ENCODE assay signal across 8 cellular contexts in the genomic region with DNA sequence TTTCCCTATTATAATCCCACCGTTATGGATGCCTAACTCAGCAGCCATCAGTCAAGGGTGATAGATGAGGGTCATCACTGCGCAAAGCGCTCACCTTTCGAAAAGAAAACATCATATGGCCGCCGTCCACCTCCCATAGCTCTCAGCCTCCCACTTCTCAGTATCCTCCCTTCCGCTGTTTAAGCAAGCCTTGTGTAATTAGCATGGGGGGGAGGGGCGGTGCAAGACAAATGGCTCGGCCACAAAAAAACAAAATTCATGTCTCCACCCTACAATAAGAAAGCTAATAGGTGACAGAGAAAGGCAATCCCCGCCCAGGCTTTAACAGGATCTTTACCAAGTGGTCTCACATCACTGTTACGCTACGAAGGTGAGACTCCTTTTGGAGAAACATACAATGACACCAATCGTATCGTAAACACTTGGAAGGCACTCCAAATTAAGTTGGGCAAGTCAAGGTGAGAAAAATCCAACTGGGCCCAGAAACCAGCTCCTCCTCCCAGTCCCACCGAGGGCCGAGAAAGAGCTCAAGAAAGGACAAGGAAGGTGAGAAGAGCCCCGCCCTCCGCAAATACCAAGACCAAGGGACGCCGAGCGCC. TPM values are rescaled to one million over a fixed set of nuclear protein-coding genes. Genes with fewer than 3 reads are reported as not detected.
DNase-seq lines count a peak whose midpoint lies in the region; ATAC-seq, FAIRE-seq and TF ChIP-seq lines count a peak whose summit lies in the region.

No MANE protein-coding gene starts in this region.

- H2BK20ac ChIP-seq in H1 (ENCODE audit: low read length), result no peak overlapping the region

- H3K4ac ChIP-seq in H1 (replicated peaks; ENCODE audit: insufficient read length, low read depth, low read length), result peak overlapping the region; percentile 15

- no peak overlapping the region for H3K14ac ChIP-seq in H1 (ENCODE audit: insufficient read length)

- H3K23ac ChIP-seq in H1 (ENCODE audit: insufficient read length), result no peak overlapping the region

- WGBS in A549 (ENCODE audit: missing lambda C conversion rate), result under 1% methylated on average over 21 of the region's 21 CpGs
- 2% methylated on average over 19 of the region's 21 CpGs; no CpG with 5 or more reads in 1 of the 2 experiments for WGBS in H1 (ENCODE audit: extremely low coverage in 1 of 2, insufficient coverage in 1 of 2, insufficient read length in 1 of 2, insufficient replicate concordance in 2 of 2, low coverage in 1 of 2, low lambda C conversion rate in 2 of 2, missing lambda C conversion rate in 1 of 2), 2 experiments

- H3K23me2 ChIP-seq in H1 (ENCODE audit: low read depth, low read length), result peaks cover 5% of the 10 kb centered on the region

- H3K27ac ChIP-seq in A549 (peak overlapping the region; percentile 94 to 96), H1 (ENCODE audit: low read depth, low read length) (peak overlapping the region; percentile 99), stomach smooth muscle (ENCODE audit: low read length) (peak overlapping the region; percentile 99)

- DNase-seq in A549 (ENCODE audit: low read depth in 1 of 2, low spot score in 1 of 2), result peak; percentile 14 to 40
- peak; percentile 42 for DNase-seq in NCI-H2029 treated with DMSO at 0.1 percent for 48 hours (lab: John Stamatoyannopoulos, UW)
- DNase-seq in activated CD4-positive, alpha-beta T cell treated with anti-CD3 and anti-CD28 coated beads, Interleukin-2, amount 50 U/mL, for 48 hours, result peak; percentile 68 to 72
- no peak for DNase-seq in H1 (ENCODE audit: low read depth in 1 of 2, low spot score in 2 of 2)
- DNase-seq in midbrain (lab: John Stamatoyannopoulos, UW), result peak; percentile 51

- H2BK120ac ChIP-seq in H1 (replicated peaks; ENCODE audit: low read depth, low read length), result no peak overlapping the region

- peak overlapping the region; percentile 55 for H2BK15ac ChIP-seq in H1 (ENCODE audit: low read length)

- peak overlapping the region; percentile 100 for H2BK5ac ChIP-seq in H1 (ENCODE audit: low read depth, low read length)

- TF ChIP-seq POLR2A in A549 (IDR thresholded peaks at IDR 0.05; ENCODE audit: low read length) (no peak), H1 (IDR thresholded peaks at IDR 0.05; ENCODE audit: control extremely low read depth in 1 of 2, low read depth in 2 of 2, low read length in 2 of 2) (no peak)

- H3K79me1 ChIP-seq in H1 (ENCODE audit: low read depth, low read length), result no peaks in the 10 kb centered on the region; the same call in 1 of the 2 replicates

- H3K27me3 ChIP-seq in H1 (replicated peaks in 1 of 4; ENCODE audit: control insufficient read depth in 3 of 4, extremely low read depth in 1 of 4, insufficient read depth in 3 of 4, low read length in 3 of 4) (no peaks in the 10 kb centered on the region), stomach smooth muscle (ENCODE audit: control insufficient read depth in 1 of 2, insufficient read depth in 2 of 2, low read length in 2 of 2) (no peaks in the 10 kb centered on the region)

- TF ChIP-seq CTCF in A549 (IDR thresholded peaks at IDR 0.05) (no peak), H1 (IDR thresholded peaks at IDR 0.05; ENCODE audit: control extremely low read depth in 1 of 3, insufficient read depth in 1 of 3, low read depth in 1 of 3, low read length in 3 of 3) (no peak)

- H3K4me1 ChIP-seq in A549 (peaks cover 28% of the 10 kb centered on the region), H1 (replicated peaks in 1 of 4; ENCODE audit: control insufficient read depth in 3 of 4, insufficient read depth in 4 of 4, low read length in 3 of 4) (peaks cover 4 to 18% (median 10%) of the 10 kb centered on the region in 4 experiments; a peak in 5 of 7 replicates), stomach smooth muscle (ENCODE audit: control insufficient read depth, insufficient read depth, low read length) (peaks cover 43% of the 10 kb centered on the region)

- peaks cover 34 to 59% of the 10 kb centered on the region in 2 experiments for H3K79me2 ChIP-seq in H1 (ENCODE audit: control insufficient read depth in 1 of 2, insufficient read depth in 2 of 2, low read length in 2 of 2)

- peak overlapping the region; percentile 98 for H3K18ac ChIP-seq in H1 (ENCODE audit: extremely low read depth, low read length)

- POLR2A ChIA-PET in A549 (lab: Yijun Ruan, JAX) (interaction anchor here (0.5 to 1.8 kb wide), 12 partner anchors 9 to 286 kb away, joined by 3 to 8 read pairs (median 5); a partner anchor contains a TSS), H1 (lab: Charles Lee; ENCODE audit: partially characterized antibody) (interaction anchor here (0.6 to 18.4 kb wide), 56 partner anchors 7 to 970 kb away, joined by 3 to 428 read pairs (median 6); a partner anchor contains a TSS)

- H3K4me3 ChIP-seq in A549 (peak overlapping the region; percentile 81), H1 (ENCODE audit: extremely low read depth in 1 of 4, insufficient read depth in 2 of 4, low read depth in 3 of 4, low read length in 4 of 4) (peak overlapping the region; percentile 75 to 99 (median 97)), stomach smooth muscle (ENCODE audit: low read length in 2 of 2) (peak overlapping the region; percentile 95 to 100)

- peak overlapping the region; percentile 100; the same call in 1 of the 2 replicates for H4K8ac ChIP-seq in H1 (ENCODE audit: extremely low read depth, insufficient read depth, low read length)

- H3K36me3 ChIP-seq in H1 (ENCODE audit: control insufficient read depth in 2 of 4, insufficient read depth in 4 of 4, low read length in 3 of 4) (peaks cover 28 to 44% (median 40%) of the 10 kb centered on the region in 4 experiments), stomach smooth muscle (ENCODE audit: control insufficient read depth in 2 of 2, insufficient read depth in 2 of 2, low read length in 2 of 2) (peaks cover 23 to 25% of the 10 kb centered on the region in 2 donors)

- CTCF ChIA-PET in A549 (lab: Yijun Ruan, JAX) (interaction anchor here (1.0 to 15.7 kb wide), 8 partner anchors 9 to 141 kb away, joined by 3 to 331 read pairs (median 5); a partner anchor contains a TSS), H1 (lab: Charles Lee; ENCODE audit: partially characterized antibody) (interaction anchor here (0.7 to 24.7 kb wide), 7 partner anchors 10 to 76 kb away, joined by 3 to 613 read pairs (median 4); a partner anchor contains a TSS)

- no peak overlapping the region for H3K56ac ChIP-seq in H1 (replicated peaks; ENCODE audit: insufficient read length, low read depth, low read length)

- peak overlapping the region; percentile 96; the same call in 1 of the 2 replicates for H2BK12ac ChIP-seq in H1 (ENCODE audit: low read depth, low read length)

- H4K20me1 ChIP-seq in H1 (replicated peaks in 1 of 2; ENCODE audit: control insufficient read depth in 1 of 2, insufficient read depth in 2 of 2, low read length in 2 of 2), result peaks cover 26% of the 10 kb centered on the region in 2 experiments

- peak overlapping the region; percentile 92 for H4K5ac ChIP-seq in H1 (ENCODE audit: insufficient read length, low read depth, low read length)

- peak overlapping the region; percentile 99 for H2AK5ac ChIP-seq in H1 (ENCODE audit: low read depth, low read length)

- no peak overlapping the region for H2AFZ ChIP-seq in H1 (ENCODE audit: low read length)

- TF ChIP-seq RAD21 in A549 (conservative IDR thresholded peaks at IDR 0.05 in 1 of 2, IDR thresholded peaks at IDR 0.05 in 1 of 2) (no peak), H1 (IDR thresholded peaks at IDR 0.05 in 1 of 2, conservative IDR thresholded peaks at IDR 0.05 in 1 of 2; ENCODE audit: low read depth in 2 of 2, low read length in 2 of 2) (no peak)

- H4K91ac ChIP-seq in H1 (replicated peaks; ENCODE audit: insufficient read length, low read length), result peak overlapping the region; percentile 7

- peak overlapping the region; percentile 97 for H3K4me2 ChIP-seq in A549
- H3K4me2 ChIP-seq in H1 (ENCODE audit: insufficient read depth in 1 of 2, low read depth in 2 of 2, low read length in 2 of 2), result peak overlapping the region; percentile 71 to 86

- peak overlapping the region; percentile 97 to 100 (median 98) for H3K9ac ChIP-seq in H1 (replicated peaks in 1 of 4; ENCODE audit: extremely low read depth in 1 of 4, low read depth in 3 of 4, low read length in 3 of 4)
- H3K9ac ChIP-seq in stomach smooth muscle (ENCODE audit: low read length in 2 of 2), result peak overlapping the region; percentile 97 to 98

- ATAC-seq in A549, result peak in 1 of 2 experiments; percentile 9; a peak in 2 of 6 replicates
- peak; percentile 14 for ATAC-seq in GM19043 (IDR thresholded peaks at IDR 0.05; ENCODE audit: low read depth, unreplicated experiment)
- ATAC-seq in HG02973 (IDR thresholded peaks at IDR 0.05; ENCODE audit: unreplicated experiment), result no peak

- no peak for TF ChIP-seq EP300 in A549 (IDR thresholded peaks at IDR 0.05)
- TF ChIP-seq EP300 in H1 (IDR thresholded peaks at IDR 0.05; ENCODE audit: borderline replicate concordance in 1 of 2, low read depth in 2 of 2, low read length in 2 of 2), result no peak

- no peaks in the 10 kb centered on the region for H3K9me3 ChIP-seq in A549
- no peaks in the 10 kb centered on the region for H3K9me3 ChIP-seq in H1 (ENCODE audit: insufficient read depth in 2 of 2, low read depth in 1 of 2, low read length in 1 of 2)
- H3K9me3 ChIP-seq in stomach smooth muscle (ENCODE audit: control insufficient read depth in 2 of 2, low read length in 2 of 2), result no peaks in the 10 kb centered on the region

- FAIRE-seq in A549 (lab: Jason Lieb, UNC), result no peak
- no peak for FAIRE-seq in H1 (lab: Jason Lieb, UNC)

RNA-seq across cellular contexts. Expression of a gene that starts 0.6 kb away (rescaled TPM):
- polyA plus RNA-seq in A549 (2011; rRNA removed) (267 and 334 TPM in 2 replicates), A549 (2017; fragmentation: RNase III; extraction: RNeasy Plus Mini Kit Qiagen cat#74134 plus additional on column Dnase treatment) (434 to 464 TPM (median 441 TPM) in 3 replicates), H1 (2011; rRNA removed) (896 and 1,164 TPM in 2 replicates)
- 484 and 532 TPM in 2 replicates for polyA plus RNA-seq in A549 (2012; cell fraction: cytosol; rRNA removed)
- 701 and 889 TPM in 2 replicates for polyA plus RNA-seq in A549 (2012; cell fraction: nucleus; rRNA removed)
- polyA minus RNA-seq in A549 (2011; rRNA and poly(A)+ RNA removed), result 883 and 1,070 TPM in 2 replicates
- 780 and 794 TPM in 2 replicates for total RNA-seq in H1 (2021; fragmentation: NEBNext Ultra II Directional; extraction: Animal tissue kit (Norgen Biotek cat#: 25700))
- polyA plus RNA-seq in H1 (2011; cell fraction: cytosol; rRNA removed), result 1,131 TPM
- polyA plus RNA-seq in H1 (2011; cell fraction: nucleus; rRNA removed), result 968 TPM
- 715 to 1,033 TPM (median 930 TPM) in 4 replicates for polyA plus RNA-seq in H1 (2012, experiment 1 of 2)
- 495 TPM for polyA plus RNA-seq in H1 (2012, experiment 2 of 2)
- polyA plus RNA-seq in H1 (2013, experiment 1 of 2), result 439 TPM
- 386 TPM for polyA plus RNA-seq in H1 (2013, experiment 2 of 2)
- polyA minus RNA-seq in H1 (2011; rRNA and poly(A)+ RNA removed), result 1,289 and 1,481 TPM in 2 replicates
- 430 TPM for polyA minus RNA-seq in H1 (2011; cell fraction: cytosol; rRNA and poly(A)+ RNA removed)
- polyA minus RNA-seq in H1 (2011; cell fraction: nucleus; rRNA and poly(A)+ RNA removed), result 481 TPM

RNA-seq across cellular contexts. Expression of a gene that starts 5.2 kb away (rescaled TPM):
- polyA plus RNA-seq in A549 (2011; rRNA removed) (1.2 and 1.5 TPM in 2 replicates), A549 (2017; fragmentation: RNase III; extraction: RNeasy Plus Mini Kit Qiagen cat#74134 plus additional on column Dnase treatment) (0.57 to 0.75 TPM (median 0.64 TPM) in 3 replicates), H1 (2011; rRNA removed) (5.1 and 5.7 TPM in 2 replicates)
- polyA plus RNA-seq in A549 (2012; cell fraction: cytosol; rRNA removed), result 0.60 and 0.71 TPM in 2 replicates
- polyA plus RNA-seq in A549 (2012; cell fraction: nucleus; rRNA removed), result 0.34 and 0.53 TPM in 2 replicates
- polyA minus RNA-seq in A549 (2011; rRNA and poly(A)+ RNA removed), result 0.88 TPM in 1 of 2 replicates, not detected in the other
- 2.9 and 3.0 TPM in 2 replicates for total RNA-seq in H1 (2021; fragmentation: NEBNext Ultra II Directional; extraction: Animal tissue kit (Norgen Biotek cat#: 25700))
- 6.9 TPM for polyA plus RNA-seq in H1 (2011; cell fraction: cytosol; rRNA removed)
- 5.4 TPM for polyA plus RNA-seq in H1 (2011; cell fraction: nucleus; rRNA removed)
- polyA plus RNA-seq in H1 (2012, experiment 1 of 2), result 3.6 to 4.9 TPM (median 3.7 TPM) in 4 replicates
- 3.7 TPM for polyA plus RNA-seq in H1 (2012, experiment 2 of 2)
- polyA plus RNA-seq in H1 (2013, experiment 1 of 2), result 2.8 TPM
- polyA plus RNA-seq in H1 (2013, experiment 2 of 2), result 2.8 TPM
- polyA minus RNA-seq in H1 (2011; rRNA and poly(A)+ RNA removed), result 2.4 and 2.8 TPM in 2 replicates
- polyA minus RNA-seq in H1 (2011; cell fraction: cytosol; rRNA and poly(A)+ RNA removed), result 0.73 TPM
- polyA minus RNA-seq in H1 (2011; cell fraction: nucleus; rRNA and poly(A)+ RNA removed), result 1.3 TPM

RNA-seq across cellular contexts. Expression of a gene that starts 6.2 kb away (rescaled TPM):
- polyA plus RNA-seq in A549 (2011; rRNA removed) (3.8 and 5.2 TPM in 2 replicates), A549 (2017; fragmentation: RNase III; extraction: RNeasy Plus Mini Kit Qiagen cat#74134 plus additional on column Dnase treatment) (7.4 to 9.0 TPM (median 7.6 TPM) in 3 replicates), H1 (2011; rRNA removed) (7.5 and 17.0 TPM in 2 replicates)
- polyA plus RNA-seq in A549 (2012; cell fraction: cytosol; rRNA removed), result 6.4 and 7.7 TPM in 2 replicates
- polyA plus RNA-seq in A549 (2012; cell fraction: nucleus; rRNA removed), result 7.2 and 10.3 TPM in 2 replicates
- 3.3 and 4.0 TPM in 2 replicates for polyA minus RNA-seq in A549 (2011; rRNA and poly(A)+ RNA removed)
- total RNA-seq in H1 (2021; fragmentation: NEBNext Ultra II Directional; extraction: Animal tissue kit (Norgen Biotek cat#: 25700)), result 10.8 and 11.2 TPM in 2 replicates
- 11.8 TPM for polyA plus RNA-seq in H1 (2011; cell fraction: cytosol; rRNA removed)
- polyA plus RNA-seq in H1 (2011; cell fraction: nucleus; rRNA removed), result 20.7 TPM
- 6.7 to 13.7 TPM (median 12.1 TPM) in 4 replicates for polyA plus RNA-seq in H1 (2012, experiment 1 of 2)
- 9.5 TPM for polyA plus RNA-seq in H1 (2012, experiment 2 of 2)
- polyA plus RNA-seq in H1 (2013, experiment 1 of 2), result 10.1 TPM
- polyA plus RNA-seq in H1 (2013, experiment 2 of 2), result 11.0 TPM
- polyA minus RNA-seq in H1 (2011; rRNA and poly(A)+ RNA removed), result 1.8 and 2.6 TPM in 2 replicates
- 6.5 TPM for polyA minus RNA-seq in H1 (2011; cell fraction: cytosol; rRNA and poly(A)+ RNA removed)
- 10.5 TPM for polyA minus RNA-seq in H1 (2011; cell fraction: nucleus; rRNA and poly(A)+ RNA removed)

RNA-seq across cellular contexts. Expression of a gene that starts 12.4 kb away (rescaled TPM):
- polyA plus RNA-seq in A549 (2011; rRNA removed) (not detected in 2 replicates), A549 (2017; fragmentation: RNase III; extraction: RNeasy Plus Mini Kit Qiagen cat#74134 plus additional on column Dnase treatment) (not detected in 3 replicates), H1 (2011; rRNA removed) (not detected in 2 replicates)
- polyA plus RNA-seq in A549 (2012; cell fraction: cytosol; rRNA removed), result not detected in 2 replicates
- polyA plus RNA-seq in A549 (2012; cell fraction: nucleus; rRNA removed), result not detected in 2 replicates
- polyA minus RNA-seq in A549 (2011; rRNA and poly(A)+ RNA removed), result not detected in 2 replicates
- total RNA-seq in H1 (2021; fragmentation: NEBNext Ultra II Directional; extraction: Animal tissue kit (Norgen Biotek cat#: 25700)), result not detected in 2 replicates
- not detected for polyA plus RNA-seq in H1 (2011; cell fraction: cytosol; rRNA removed)
- polyA plus RNA-seq in H1 (2011; cell fraction: nucleus; rRNA removed), result not detected
- not detected in 4 replicates for polyA plus RNA-seq in H1 (2012, experiment 1 of 2)
- polyA plus RNA-seq in H1 (2012, experiment 2 of 2), result not detected
- not detected for polyA plus RNA-seq in H1 (2013, experiment 1 of 2)
- not detected for polyA plus RNA-seq in H1 (2013, experiment 2 of 2)
- polyA minus RNA-seq in H1 (2011; rRNA and poly(A)+ RNA removed), result not detected in 2 replicates
- polyA minus RNA-seq in H1 (2011; cell fraction: cytosol; rRNA and poly(A)+ RNA removed), result not detected
- polyA minus RNA-seq in H1 (2011; cell fraction: nucleus; rRNA and poly(A)+ RNA removed), result not detected

RNA-seq across cellular contexts. Expression of a gene that starts 30.9 kb away (rescaled TPM):
- polyA plus RNA-seq in A549 (2011; rRNA removed) (0.07 TPM in 1 of 2 replicates, not detected in the other), A549 (2017; fragmentation: RNase III; extraction: RNeasy Plus Mini Kit Qiagen cat#74134 plus additional on column Dnase treatment) (0.07 to 0.08 TPM in 2 of 3 replicates, not detected in the other), H1 (2011; rRNA removed) (not detected in 2 replicates)
- polyA plus RNA-seq in A549 (2012; cell fraction: cytosol; rRNA removed), result 0.04 TPM in 2 replicates
- polyA plus RNA-seq in A549 (2012; cell fraction: nucleus; rRNA removed), result 0.05 TPM in 1 of 2 replicates, not detected in the other
- not detected in 2 replicates for polyA minus RNA-seq in A549 (2011; rRNA and poly(A)+ RNA removed)
- not detected in 2 replicates for total RNA-seq in H1 (2021; fragmentation: NEBNext Ultra II Directional; extraction: Animal tissue kit (Norgen Biotek cat#: 25700))
- polyA plus RNA-seq in H1 (2011; cell fraction: cytosol; rRNA removed), result 0.05 TPM
- polyA plus RNA-seq in H1 (2011; cell fraction: nucleus; rRNA removed), result 0.21 TPM
- not detected in 4 replicates for polyA plus RNA-seq in H1 (2012, experiment 1 of 2)
- not detected for polyA plus RNA-seq in H1 (2012, experiment 2 of 2)
- polyA plus RNA-seq in H1 (2013, experiment 1 of 2), result 0.08 TPM
- not detected for polyA plus RNA-seq in H1 (2013, experiment 2 of 2)
- not detected in 2 replicates for polyA minus RNA-seq in H1 (2011; rRNA and poly(A)+ RNA removed)
- polyA minus RNA-seq in H1 (2011; cell fraction: cytosol; rRNA and poly(A)+ RNA removed), result not detected
- polyA minus RNA-seq in H1 (2011; cell fraction: nucleus; rRNA and poly(A)+ RNA removed), result not detected

Comparison
In these comparisons a context has a peak if more than half of its experiments do, and no peak if none do; other contexts are left out.
1. DNase-seq: peak in A549 (2 of 2), NCI-H2029 treated with DMSO at 0.1 percent for 48 hours (single experiment), activated CD4-positive, alpha-beta T cell treated with anti-CD3 and anti-CD28 coated beads, Interleukin-2, amount 50 U/mL, for 48 hours (2 of 2) and midbrain (single experiment); none in H1 (0 of 2).
2. Peak in every context shown above with its lines, with median percentiles within 50 percentile points of each other: H3K27ac ChIP-seq and H3K4me3 ChIP-seq.